Comparison of ENCODE assay signal across 1 cellular context in the genomic region with DNA sequence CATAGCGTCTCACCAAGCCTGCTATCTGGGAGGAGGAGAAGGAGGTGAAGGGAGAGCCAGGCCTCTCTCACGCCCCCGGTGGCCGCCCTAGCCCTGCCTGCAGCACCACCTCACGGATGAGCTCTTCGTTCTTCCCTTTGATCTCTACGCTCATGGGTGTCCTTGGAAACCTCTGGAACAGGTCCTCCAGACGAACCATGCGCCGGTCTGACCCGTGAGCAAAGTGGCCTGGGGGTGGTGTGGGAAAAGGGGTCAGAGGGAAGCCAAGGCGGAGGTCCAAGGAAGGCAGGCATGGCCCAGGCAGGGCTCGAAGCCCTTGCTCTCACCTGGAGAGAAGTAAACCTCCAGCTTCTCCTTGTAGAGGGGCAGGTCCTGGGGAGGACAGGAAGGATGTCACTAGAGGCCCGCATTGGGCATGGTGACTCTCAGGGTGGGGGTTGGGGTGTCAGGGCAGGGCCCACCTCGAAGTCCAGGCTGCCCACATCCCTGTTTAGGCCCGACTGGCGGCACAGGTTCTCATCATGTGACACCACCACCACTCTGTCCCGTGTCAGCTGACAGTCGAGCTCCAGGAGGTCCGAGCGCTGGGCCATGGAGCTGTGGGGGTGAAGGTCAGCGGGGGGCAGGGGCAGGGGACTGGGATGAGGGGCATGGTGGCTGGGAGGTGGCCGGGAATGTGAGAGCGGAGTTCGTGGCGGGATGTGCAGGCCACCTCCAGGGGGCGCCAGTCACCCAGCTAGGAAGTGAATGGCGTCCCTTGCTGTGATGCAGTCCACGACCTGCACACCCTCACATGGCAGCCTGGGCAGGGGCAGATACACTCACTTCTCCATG.
TF ChIP-seq lines count a peak whose summit lies in the region.

No MANE protein-coding gene starts in this region.

TF ChIP-seq in HepG2, 621 proteins besides CTCF, POLR2A, EP300 and RAD21 (continued from another document):
- TF ChIP-seq RARG (CRISPR knock-in tag; IDR thresholded peaks at IDR 0.05; ENCODE audit: low read depth): no peak
- peak; percentile 89 for TF ChIP-seq ZFP41 (CRISPR knock-in tag; IDR thresholded peaks at IDR 0.05; ENCODE audit: borderline replicate concordance)
- TF ChIP-seq PRDM10 (CRISPR knock-in tag; IDR thresholded peaks at IDR 0.05; ENCODE audit: low read depth): no peak
- no peak for TF ChIP-seq ZNF432 (CRISPR knock-in tag; IDR thresholded peaks at IDR 0.05; ENCODE audit: borderline replicate concordance)
- no peak for TF ChIP-seq ZUFSP (CRISPR knock-in tag; IDR thresholded peaks at IDR 0.05; ENCODE audit: borderline replicate concordance)
- TF ChIP-seq MED8 (CRISPR knock-in tag; IDR thresholded peaks at IDR 0.05; ENCODE audit: insufficient replicate concordance): peak; percentile 66
- no peak; the same call in 1 of the 2 replicates for TF ChIP-seq MEIS2 (CRISPR knock-in tag; IDR thresholded peaks at IDR 0.05)
- TF ChIP-seq MIER2 (CRISPR knock-in tag; IDR thresholded peaks at IDR 0.05): no peak
- no peak; the same call in 1 of the 2 replicates for TF ChIP-seq KLF13 (CRISPR knock-in tag; IDR thresholded peaks at IDR 0.05)
- no peak for TF ChIP-seq GATA4 (IDR thresholded peaks at IDR 0.05; ENCODE audit: borderline replicate concordance, low read depth)
- no peak for TF ChIP-seq ZNF24 (IDR thresholded peaks at IDR 0.05)
- TF ChIP-seq FOXK2 (IDR thresholded peaks at IDR 0.05): no peak
- no peak for TF ChIP-seq CBX5 (CRISPR knock-in tag; IDR thresholded peaks at IDR 0.05; ENCODE audit: borderline replicate concordance)
- peak; percentile 80; the same call in 1 of the 2 replicates for TF ChIP-seq ZNF773 (CRISPR knock-in tag; IDR thresholded peaks at IDR 0.05; ENCODE audit: borderline replicate concordance)
- no peak for TF ChIP-seq ZNF546 (CRISPR knock-in tag; conservative IDR thresholded peaks at IDR 0.05)
- TF ChIP-seq AGO1 (IDR thresholded peaks at IDR 0.05; ENCODE audit: low read depth, low read length, poor library complexity, severe bottlenecking): no peak
- no peak for TF ChIP-seq CREB1 (IDR thresholded peaks at IDR 0.05)
- no peak for TF ChIP-seq CREB1 (CRISPR knock-in tag; IDR thresholded peaks at IDR 0.05)
- peak; percentile 80 for TF ChIP-seq ZNF407 (CRISPR knock-in tag; IDR thresholded peaks at IDR 0.05; ENCODE audit: not compliant biosample characterization)
- TF ChIP-seq GFI1 (CRISPR knock-in tag; IDR thresholded peaks at IDR 0.05; ENCODE audit: borderline replicate concordance): peak; percentile 10; the same call in 1 of the 2 replicates
- peak; percentile 89 for TF ChIP-seq ZNF431 (CRISPR knock-in tag; IDR thresholded peaks at IDR 0.05; ENCODE audit: borderline replicate concordance, low read depth)
- peak; percentile 89 for TF ChIP-seq NR1H2 (CRISPR knock-in tag; IDR thresholded peaks at IDR 0.05; ENCODE audit: borderline replicate concordance, low read depth)
- TF ChIP-seq EZH2 (conservative IDR thresholded peaks at IDR 0.05; ENCODE audit: low read depth, low read length): no peak
- no peak; the same call in 1 of the 2 replicates for TF ChIP-seq ZNF232 (CRISPR knock-in tag; IDR thresholded peaks at IDR 0.05; ENCODE audit: borderline replicate concordance)
- TF ChIP-seq SAP130 (CRISPR knock-in tag; IDR thresholded peaks at IDR 0.05; ENCODE audit: low read depth): peak; percentile 61
- TF ChIP-seq ZNF138 (CRISPR knock-in tag; IDR thresholded peaks at IDR 0.05; ENCODE audit: low read depth): no peak
- TF ChIP-seq ZNF274 (CRISPR knock-in tag; IDR thresholded peaks at IDR 0.05): peak; percentile 88
